In the genomic region with DNA sequence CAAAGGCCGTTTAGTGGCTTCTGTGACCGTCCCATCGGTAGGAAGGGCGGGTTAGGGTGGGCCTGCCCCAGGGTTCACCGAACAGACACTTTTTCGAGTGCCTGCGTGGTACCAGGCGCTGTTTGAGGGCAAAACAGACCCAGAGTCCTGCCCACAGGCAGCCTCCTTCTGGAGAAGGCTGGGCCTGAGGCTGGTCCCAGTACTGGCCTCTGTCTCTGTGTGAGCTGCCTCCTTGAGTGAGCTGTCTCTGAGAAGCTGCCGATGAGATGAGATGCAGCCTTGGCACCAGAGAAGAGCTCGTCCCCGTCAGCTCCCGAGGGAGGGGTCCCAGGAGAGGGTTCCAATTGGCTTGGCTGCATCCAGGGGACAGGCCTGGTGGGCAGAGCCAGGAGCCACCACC, we compare ENCODE assay signal across 30 cellular contexts. TPM values are rescaled to one million over a fixed set of nuclear protein-coding genes. Genes with fewer than 3 reads are reported as not detected.
DNase-seq lines count a peak whose midpoint lies in the region; ATAC-seq, FAIRE-seq and TF ChIP-seq lines count a peak whose summit lies in the region.
"Had no signal": no experiment of that assay in that cellular context is flagged by ENCODE, and none has a peak within 500 bp of the region (broad histone marks: within the 10 kb centered on the region; RNA-seq: fewer than 3 reads in every experiment).

No MANE protein-coding gene starts in this region.

- no TSS peak for BruUV-seq in HepG2 (replicated peaks; lab: Mats Ljungman, UMichigan)

- H3K4me2 ChIP-seq in HepG2 (ENCODE audit: low read depth, low read length) (no peak overlapping the region), trophoblast cell (ENCODE audit: low read length) (no peak overlapping the region)
- H3K4me2 ChIP-seq: BLaER1, PC-9 had no signal

- H2BK120ac ChIP-seq in trophoblast cell (ENCODE audit: insufficient read depth, low read length, poor library complexity), result peak overlapping the region; percentile 59

- no peak for ATAC-seq in HepG2
- ATAC-seq in GM18517 (IDR thresholded peaks at IDR 0.05; ENCODE audit: unreplicated experiment), result no peak
- no peak for ATAC-seq in stimulated activated memory B cell treated with anti-CD40 and anti-IgM and Interleukin-4, amounts not matched to agents 10 μg/mL and 1 μg/mL and 100 μg/mL, for 72 hours
- ATAC-seq: left colon had no signal

- no peak for FAIRE-seq in HepG2 (lab: Jason Lieb, UNC)
- FAIRE-seq: G401.6 had no signal

- H3K79me2 ChIP-seq in HepG2 (ENCODE audit: insufficient read depth, low read length) (peaks cover 83% of the 10 kb centered on the region), trophoblast cell (ENCODE audit: control insufficient read depth, insufficient read depth, low read length, poor library complexity) (no peaks in the 10 kb centered on the region)

- H3K27ac ChIP-seq in coronary artery (peak overlapping the region; percentile 6 to 89), HepG2 (ENCODE audit: extremely low read length, insufficient read depth, low read length) (no peak overlapping the region), trophoblast cell (ENCODE audit: low read depth, low read length) (peak overlapping the region; percentile 29), transverse colon (peak overlapping the region; percentile 65 to 86 (median 80))
- H3K27ac ChIP-seq: BLaER1, epithelial cell of prostate, PC-9, right lobe of liver, thyroid gland had no signal

- H3K27ac Mint-ChIP-seq in stimulated activated memory B cell treated with anti-CD40 and anti-IgM and Interleukin-4, amounts not matched to agents 10 μg/mL and 1 μg/mL and 100 μg/mL, for 72 hours, result no peak overlapping the region

- peak overlapping the region; percentile 32 for H3K4ac ChIP-seq in trophoblast cell (ENCODE audit: low read depth, low read length)

- H2AFZ ChIP-seq in HepG2 (ENCODE audit: low read length), result no peak overlapping the region
- no peak overlapping the region for H2AFZ ChIP-seq in trophoblast cell (ENCODE audit: insufficient read depth, low read length, poor library complexity)
- H2AFZ ChIP-seq: PC-9 had no signal

- WGBS in HepG2 (ENCODE audit: low lambda C conversion rate), result 95% methylated on average over 12 of the region's 12 CpGs
- WGBS in trophoblast cell (ENCODE audit: extremely low coverage, insufficient coverage, insufficient read length), result no CpG with 5 or more reads among the region's 12 CpGs
- WGBS in transverse colon (ENCODE audit: low coverage in 1 of 2), 2 donors, result 87% methylated on average over 12 of the region's 12 CpGs; no CpG with 5 or more reads in 1 of the 2 donors

- peak overlapping the region; percentile 16 for H3K14ac ChIP-seq in trophoblast cell (ENCODE audit: low read length)

- in situ Hi-C loops in HepG2 (cut with HindIII; ENCODE audit: extremely low pct_ligation_motif_present, low pct_unique_long_range_greater_than_20kb) (no loop called here), transverse colon (cut with MboI; ENCODE audit: low pct_ligation_motif_present in 1 of 4, low pct_unique_long_range_greater_than_20kb in 1 of 4, low sequenced_read_pairs in 3 of 4) (no loop called here)

- peak overlapping the region; percentile 38 for H2AK5ac ChIP-seq in trophoblast cell (ENCODE audit: low read length)

- DNase-seq in coronary artery (ENCODE audit: low spot score) (no peak), HepG2 (ENCODE audit: low spot score) (no peak), trophoblast cell (no peak), transverse colon (no peak), NCI-H748 (lab: John Stamatoyannopoulos, UW; ENCODE audit: unreplicated experiment) (no peak)
- no peak for DNase-seq in effector CD8-positive, alpha-beta T cell (lab: John Stamatoyannopoulos, UW)
- DNase-seq: activated CD4-positive, alpha-beta T cell treated with anti-CD3 and anti-CD28 coated beads for 4 hours; activated effector memory CD4-positive, alpha-beta T cell treated with Interleukin-2 at 50 U/mL for 16 hours; DMS53; effector CD4-positive, alpha-beta T cell; foreskin fibroblast; H7; left colon; NCI-H1048; NCI-H1694; NCI-H2171; NCI-H510A treated with DMSO at 0.1 percent for 48 hours; nephron progenitor cell; PC-9; SIG-M5; stimulated activated CD4-positive, alpha-beta T cell treated with anti-CD3 and anti-CD28 coated beads, Interleukin-15, amount 100 ng/mL, for 24 hours; stimulated activated naive CD4-positive, alpha-beta T cell treated with Interleukin-2 at 50 U/mL for 16 hours; T-helper 9 cell; thyroid gland had no signal

- peak overlapping the region; percentile 67 for H4K91ac ChIP-seq in trophoblast cell (ENCODE audit: low read depth, low read length)

- H3K4me3 ChIP-seq in coronary artery (no peak overlapping the region), HepG2 (replicated peaks in 1 of 3; ENCODE audit: insufficient read depth in 1 of 3, low read depth in 2 of 3, low read length in 3 of 3) (no peak overlapping the region), trophoblast cell (ENCODE audit: low read depth, low read length) (no peak overlapping the region), transverse colon (no peak overlapping the region)
- H3K4me3 ChIP-seq: BLaER1, PC-9, right lobe of liver, thyroid gland had no signal

- H4K12ac ChIP-seq in trophoblast cell (ENCODE audit: low read depth, low read length), result no peak overlapping the region

- no peak for TF ChIP-seq RAD21 in HepG2 (CRISPR knock-in tag; IDR thresholded peaks at IDR 0.05)

- peaks cover 68% of the 10 kb centered on the region for H3K4me1 ChIP-seq in HepG2 (ENCODE audit: insufficient read depth, low read length)
- H3K4me1 ChIP-seq in trophoblast cell (ENCODE audit: control insufficient read depth in 1 of 2, insufficient read depth in 2 of 2, low read length in 2 of 2), result peaks cover 34 to 49% of the 10 kb centered on the region in 2 experiments
- peaks cover 29 to 59% (median 39%) of the 10 kb centered on the region in 4 donors for H3K4me1 ChIP-seq in transverse colon
- H3K4me1 ChIP-seq: right lobe of liver, thyroid gland had no signal

- peak overlapping the region; percentile 34 for H3K18ac ChIP-seq in trophoblast cell (ENCODE audit: low read length)

- intact Hi-C loops in HepG2 (cut with micrococcal nuclease; ENCODE audit: unreplicated experiment), result no loop called here
- intact Hi-C loops in transverse colon (cut with DNase I; ENCODE audit: low total_unique reads), result no loop called here

- H2BK5ac ChIP-seq in trophoblast cell (ENCODE audit: low read depth, low read length, poor library complexity), result peak overlapping the region; percentile 32

- H3K27me3 ChIP-seq in HepG2 (ENCODE audit: control insufficient read depth in 1 of 2, insufficient read depth in 2 of 2, low read length in 2 of 2), result no peaks in the 10 kb centered on the region
- H3K27me3 ChIP-seq in trophoblast cell (ENCODE audit: insufficient read depth, low read length), result no peaks in the 10 kb centered on the region
- no peaks in the 10 kb centered on the region for H3K27me3 ChIP-seq in transverse colon
- H3K27me3 ChIP-seq: BLaER1, right lobe of liver, thyroid gland had no signal

- H3K27me3 Mint-ChIP-seq in stimulated activated memory B cell treated with anti-CD40 and anti-IgM and Interleukin-4, amounts not matched to agents 10 μg/mL and 1 μg/mL and 100 μg/mL, for 72 hours, result no peaks in the 10 kb centered on the region

- CTCF ChIA-PET in HepG2 (lab: Yijun Ruan, JAX; ENCODE audit: low intra/inter-chr PET ratio, low total read pairs), result no interaction called here

- H3K36me3 ChIP-seq in HepG2 (replicated peaks in 1 of 2; ENCODE audit: control insufficient read depth in 1 of 2, insufficient read depth in 2 of 2, low read length in 2 of 2), result peaks cover 72 to 96% of the 10 kb centered on the region in 2 experiments
- H3K36me3 ChIP-seq in trophoblast cell (ENCODE audit: control insufficient read depth in 1 of 2, insufficient read depth in 2 of 2, low read length in 2 of 2), result no peaks in the 10 kb centered on the region
- H3K36me3 ChIP-seq in transverse colon, result no peaks in the 10 kb centered on the region
- H3K36me3 ChIP-seq: BLaER1, right lobe of liver, thyroid gland had no signal

- H3K9me3 ChIP-seq in HepG2 (ENCODE audit: low read length), result no peaks in the 10 kb centered on the region
- peaks cover 1% of the 10 kb centered on the region for H3K9me3 ChIP-seq in trophoblast cell (ENCODE audit: insufficient read depth, low read depth, low read length)
- no peaks in the 10 kb centered on the region for H3K9me3 ChIP-seq in transverse colon
- H3K9me3 ChIP-seq: BLaER1, right lobe of liver, thyroid gland had no signal

- no peaks in the 10 kb centered on the region for H3K9me3 Mint-ChIP-seq in stimulated activated memory B cell treated with anti-CD40 and anti-IgM and Interleukin-4, amounts not matched to agents 10 μg/mL and 1 μg/mL and 100 μg/mL, for 72 hours
- H3K9me3 Mint-ChIP-seq: nephron progenitor cell had no signal

- H2BK12ac ChIP-seq in trophoblast cell (ENCODE audit: low read length), result peak overlapping the region; percentile 54

- H3K23ac ChIP-seq in trophoblast cell (ENCODE audit: low read length), result no peak overlapping the region

- POLR2A ChIA-PET in HepG2 (lab: Yijun Ruan, JAX), result interaction anchor here (1.0 kb wide), 1 partner anchor 219 kb away, joined by 3 read pairs; no protein-coding TSS in a partner anchor

- peaks cover 7% of the 10 kb centered on the region for H3K79me1 ChIP-seq in trophoblast cell (ENCODE audit: low read length)

- TF ChIP-seq EP300 in HepG2 (IDR thresholded peaks at IDR 0.05; ENCODE audit: low read depth in 2 of 2, low read length in 2 of 2) (no peak), HepG2 (CRISPR knock-in tag; IDR thresholded peaks at IDR 0.05; ENCODE audit: borderline replicate concordance) (no peak), transverse colon (IDR thresholded peaks at IDR 0.05; ENCODE audit: low read depth) (no peak)

- no peak overlapping the region for H3K4me3 Mint-ChIP-seq in stimulated activated memory B cell treated with anti-CD40 and anti-IgM and Interleukin-4, amounts not matched to agents 10 μg/mL and 1 μg/mL and 100 μg/mL, for 72 hours
- H3K4me3 Mint-ChIP-seq: nephron progenitor cell had no signal

- H4K20me1 ChIP-seq in HepG2 (ENCODE audit: insufficient read depth, low read length), result peaks cover 98% of the 10 kb centered on the region
- H4K20me1 ChIP-seq: BLaER1 had no signal

- H4K8ac ChIP-seq in trophoblast cell (ENCODE audit: low read depth, low read length), result no peak overlapping the region

- H3K9ac ChIP-seq in HepG2 (ENCODE audit: insufficient read depth, low read depth, low read length) (no peak overlapping the region), trophoblast cell (ENCODE audit: low read length) (no peak overlapping the region)
- H3K9ac ChIP-seq: BLaER1 had no signal

- H3K36me3 Mint-ChIP-seq in stimulated activated memory B cell treated with anti-CD40 and anti-IgM and Interleukin-4, amounts not matched to agents 10 μg/mL and 1 μg/mL and 100 μg/mL, for 72 hours, result no peaks in the 10 kb centered on the region

- no peak for TF ChIP-seq CTCF in coronary artery (IDR thresholded peaks at IDR 0.05)
- no peak for TF ChIP-seq CTCF in HepG2 (CRISPR knock-in tag; IDR thresholded peaks at IDR 0.05)
- TF ChIP-seq CTCF in transverse colon (IDR thresholded peaks at IDR 0.05), result no peak

- TF ChIP-seq POLR2A in HepG2 (IDR thresholded peaks at IDR 0.05; ENCODE audit: insufficient read depth in 1 of 2, low read depth in 2 of 2, low read length in 2 of 2) (no peak; a peak in 2 of 4 replicates), transverse colon (IDR thresholded peaks at IDR 0.05) (no peak)

- no peaks in the 10 kb centered on the region for H3K4me1 Mint-ChIP-seq in stimulated activated memory B cell treated with anti-CD40 and anti-IgM and Interleukin-4, amounts not matched to agents 10 μg/mL and 1 μg/mL and 100 μg/mL, for 72 hours

RNA-seq across cellular contexts. Expression of a gene that starts 53.1 kb away (rescaled TPM):
- total RNA-seq in HepG2 (2016; rRNA removed; fragmentation: Illumina TruSeq; extraction: Trizol), result 59.0 and 70.4 TPM in 2 replicates
- total RNA-seq in HepG2 (2016; cell fraction: cytosol; rRNA removed; fragmentation: Illumina TruSeq; extraction: Trizol; ENCODE audit: low read depth), result 19.9 and 25.5 TPM in 2 replicates
- 50.0 and 70.7 TPM in 2 replicates for total RNA-seq in HepG2 (2016; cell fraction: insoluble cytoplasmic fraction; rRNA removed; fragmentation: Illumina TruSeq; extraction: Trizol)
- total RNA-seq in HepG2 (2016; cell fraction: membrane; rRNA removed; fragmentation: Illumina TruSeq; extraction: Trizol), result 136 and 148 TPM in 2 replicates
- total RNA-seq in HepG2 (2016; cell fraction: nucleus; rRNA removed; fragmentation: Illumina TruSeq; extraction: Trizol), result 61.9 and 70.6 TPM in 2 replicates
- polyA plus RNA-seq in HepG2 (2011; rRNA removed), result 86.1 and 121 TPM in 2 replicates
- 22.3 and 49.7 TPM in 2 replicates for polyA plus RNA-seq in HepG2 (2011; cell fraction: cytosol; rRNA removed)
- polyA plus RNA-seq in HepG2 (2011; cell fraction: nucleus; rRNA removed), result 150 and 275 TPM in 2 replicates
- 58.7 and 76.3 TPM in 2 replicates for polyA plus RNA-seq in HepG2 (2012)
- 106 and 127 TPM in 2 replicates for polyA plus RNA-seq in HepG2 (2016; cell fraction: cytosol; fragmentation: Illumina TruSeq; extraction: Trizol; ENCODE audit: low read depth)
- 95.8 and 124 TPM in 2 replicates for polyA plus RNA-seq in HepG2 (2016; cell fraction: insoluble cytoplasmic fraction; fragmentation: Illumina TruSeq; extraction: Trizol; ENCODE audit: low read depth)
- 156 and 170 TPM in 2 replicates for polyA plus RNA-seq in HepG2 (2016; cell fraction: membrane; fragmentation: Illumina TruSeq; extraction: Trizol; ENCODE audit: low read depth)
- 155 and 169 TPM in 2 replicates for polyA plus RNA-seq in HepG2 (2016; cell fraction: nucleus; fragmentation: Illumina TruSeq; extraction: Trizol; ENCODE audit: insufficient read depth, low read depth)
- polyA minus RNA-seq in HepG2 (2011; rRNA and poly(A)+ RNA removed; ENCODE audit: low replicate concordance), result 0.02 and 110 TPM in 2 replicates
- 14.3 and 28.8 TPM in 2 replicates for polyA minus RNA-seq in HepG2 (2011; cell fraction: cytosol; rRNA and poly(A)+ RNA removed)
- polyA minus RNA-seq in HepG2 (2011; cell fraction: nucleus; rRNA and poly(A)+ RNA removed), result 43.1 and 57.6 TPM in 2 replicates
- 4.0 and 4.5 TPM in 2 replicates for polyA plus RNA-seq in trophoblast cell (2013)
- total RNA-seq in transverse colon, result 10 to 100 TPM in 1 of 4 donors, 1 to 10 TPM in 3; 1.7 to 98.1 (median 2.5) TPM
